ENCODE assay signal across 1 cellular context in genomic region chr17:72392056-72393010, GRCh38.
TF ChIP-seq lines count a peak whose summit lies in the region.

No MANE protein-coding gene starts in this region.

TF ChIP-seq in GM12878, 131 proteins besides CTCF, POLR2A, EP300 and RAD21 (continued from another document):
- TF ChIP-seq MAX (IDR thresholded peaks at IDR 0.05; ENCODE audit: low read depth, low read length) (no peak), ZBTB11 (CRISPR knock-in tag; IDR thresholded peaks at IDR 0.05) (no peak), POLR2AphosphoS5 (IDR thresholded peaks at IDR 0.05; ENCODE audit: low read length) (0 out of 2 replicates have a peak, but pooled peaks have one; percentile 61), IKZF1 (conservative IDR thresholded peaks at IDR 0.05) (peak; percentile 67), PRDM15 (CRISPR knock-in tag; IDR thresholded peaks at IDR 0.05) (no peak), BCL3 (IDR thresholded peaks at IDR 0.05; ENCODE audit: borderline replicate concordance, insufficient read depth, low read depth, low read length, poor library complexity, severe bottlenecking) (peak; percentile 62), RUNX3 (IDR thresholded peaks at IDR 0.05; ENCODE audit: low read length) (peak; percentile 56), BCL11A (IDR thresholded peaks at IDR 0.05; ENCODE audit: low read depth, low read length) (peak; percentile 54), SMARCA5 (IDR thresholded peaks at IDR 0.05) (no peak), MTA2 (IDR thresholded peaks at IDR 0.05; ENCODE audit: low read depth) (0 out of 2 replicates have a peak, but pooled peaks have one; percentile 17), MEF2A (IDR thresholded peaks at IDR 0.05; ENCODE audit: insufficient read depth, low read depth, low read length) (no peak), STAT3 (IDR thresholded peaks at IDR 0.05; ENCODE audit: low read depth, low read length) (no peak), ZNF592 (IDR thresholded peaks at IDR 0.05) (no peak), KDM1A (IDR thresholded peaks at IDR 0.05; ENCODE audit: borderline replicate concordance) (no peak), GABPA (IDR thresholded peaks at IDR 0.05; ENCODE audit: low read depth) (no peak), BMI1 (IDR thresholded peaks at IDR 0.05; ENCODE audit: borderline replicate concordance) (no peak), NR2C2 (IDR thresholded peaks at IDR 0.05; ENCODE audit: borderline replicate concordance, control insufficient read depth, insufficient read length, low read depth) (no peak), KLF5 (IDR thresholded peaks at IDR 0.05; ENCODE audit: partially characterized antibody) (no peak), BHLHE40 (IDR thresholded peaks at IDR 0.05; ENCODE audit: borderline replicate concordance in 1 of 2, low read depth in 2 of 2, low read length in 1 of 2) (peak; percentile 25 to 42; a peak in 2 of 4 replicates)
